In genomic region chr3:25897019-25897418, GRCh38 we compare ENCODE assay signal across 8 cellular contexts.
DNase-seq lines count a peak whose midpoint lies in the region; ATAC-seq and TF ChIP-seq lines count a peak whose summit lies in the region.

No MANE protein-coding gene starts in this region.

- no peaks in the 10 kb centered on the region for H3K9me3 Mint-ChIP-seq in endodermal cell
- H3K9me3 Mint-ChIP-seq in activated T-helper 1 cell treated with anti-CD3 and anti-CD28 coated beads, Interleukin-12 subunit alpha, Interleukin-12 subunit beta, Interleukin-2, Interleukin-4 antibody, amounts not matched to agents 30 ng/mL and 10 ng/mL and 1 ng/mL, durations not matched to agents 14 hours and 24 hours and 36 hours, result no peaks in the 10 kb centered on the region

- no peaks in the 10 kb centered on the region for H3K27me3 Mint-ChIP-seq in endodermal cell (ENCODE audit: insufficient read depth)
- no peaks in the 10 kb centered on the region for H3K27me3 Mint-ChIP-seq in activated T-helper 1 cell treated with anti-CD3 and anti-CD28 coated beads, Interleukin-12 subunit alpha, Interleukin-12 subunit beta, Interleukin-2, Interleukin-4 antibody, amounts not matched to agents 30 ng/mL and 10 ng/mL and 1 ng/mL, durations not matched to agents 14 hours and 24 hours and 36 hours (ENCODE audit: insufficient read depth)

- H3K27ac Mint-ChIP-seq in endodermal cell, result no peak overlapping the region
- H3K27ac Mint-ChIP-seq in activated T-helper 1 cell treated with anti-CD3 and anti-CD28 coated beads, Interleukin-12 subunit alpha, Interleukin-12 subunit beta, Interleukin-2, Interleukin-4 antibody, amounts not matched to agents 30 ng/mL and 10 ng/mL and 1 ng/mL, durations not matched to agents 14 hours and 24 hours and 36 hours, result no peak overlapping the region

- TF ChIP-seq CTCF in LNCaP clone FGC (IDR thresholded peaks at IDR 0.05; ENCODE audit: control insufficient read depth, extremely low read depth, insufficient read depth), result peak; percentile 83
- peak; percentile 92 for TF ChIP-seq CTCF in endodermal cell (conservative IDR thresholded peaks at IDR 0.05)
- TF ChIP-seq CTCF in body of pancreas (IDR thresholded peaks at IDR 0.05), result no peak

- H3K27me3 ChIP-seq in endodermal cell (ENCODE audit: control insufficient read depth, insufficient read depth, low read length, poor library complexity, severe bottlenecking) (no peaks in the 10 kb centered on the region), body of pancreas (no peaks in the 10 kb centered on the region)

- H3K4me3 ChIP-seq in LNCaP clone FGC (ENCODE audit: low read depth, low read length) (no peak overlapping the region), endodermal cell (ENCODE audit: low read length) (no peak overlapping the region), body of pancreas (no peak overlapping the region)

- no peaks in the 10 kb centered on the region for H3K36me3 Mint-ChIP-seq in endodermal cell (ENCODE audit: low read depth)
- H3K36me3 Mint-ChIP-seq in activated T-helper 1 cell treated with anti-CD3 and anti-CD28 coated beads, Interleukin-12 subunit alpha, Interleukin-12 subunit beta, Interleukin-2, Interleukin-4 antibody, amounts not matched to agents 30 ng/mL and 10 ng/mL and 1 ng/mL, durations not matched to agents 14 hours and 24 hours and 36 hours (ENCODE audit: low read depth), result no peaks in the 10 kb centered on the region

- H3K27ac ChIP-seq in endodermal cell (ENCODE audit: low read depth, low read length), result no peak overlapping the region
- no peak overlapping the region for H3K27ac ChIP-seq in body of pancreas

- H3K4me1 Mint-ChIP-seq in endodermal cell, result peaks cover 14% of the 10 kb centered on the region
- H3K4me1 Mint-ChIP-seq in activated T-helper 1 cell treated with anti-CD3 and anti-CD28 coated beads, Interleukin-12 subunit alpha, Interleukin-12 subunit beta, Interleukin-2, Interleukin-4 antibody, amounts not matched to agents 30 ng/mL and 10 ng/mL and 1 ng/mL, durations not matched to agents 14 hours and 24 hours and 36 hours (ENCODE audit: low read depth), result peaks cover 4% of the 10 kb centered on the region

- H3K9ac ChIP-seq in endodermal cell (ENCODE audit: extremely low read depth, low read length, poor library complexity, severe bottlenecking), result no peak overlapping the region

- ATAC-seq in GM21360 (IDR thresholded peaks at IDR 0.05; ENCODE audit: unreplicated experiment) (peak; percentile 90), body of pancreas (no peak)

- no peak overlapping the region for H3K4me3 Mint-ChIP-seq in endodermal cell
- H3K4me3 Mint-ChIP-seq in activated T-helper 1 cell treated with anti-CD3 and anti-CD28 coated beads, Interleukin-12 subunit alpha, Interleukin-12 subunit beta, Interleukin-2, Interleukin-4 antibody, amounts not matched to agents 30 ng/mL and 10 ng/mL and 1 ng/mL, durations not matched to agents 14 hours and 24 hours and 36 hours, result no peak overlapping the region

- 60 to 76% methylated on average over 5 to 6 of the region's 6 CpGs for WGBS in endodermal cell (ENCODE audit: insufficient coverage in 1 of 2, insufficient read length in 1 of 2), 2 experiments
- 63 to 72% methylated on average over 6 of the region's 6 CpGs for WGBS in body of pancreas, 2 donors

- intact Hi-C loops in body of pancreas (cut with DNase I), result no loop called here
- intact Hi-C loops in activated T-helper 1 cell treated with anti-CD3 and anti-CD28 coated beads, Interleukin-12 subunit alpha, Interleukin-12 subunit beta, Interleukin-2, Interleukin-4 antibody, amounts not matched to agents 30 ng/mL and 10 ng/mL and 1 ng/mL, durations not matched to agents 14 hours and 24 hours and 36 hours (cut with micrococcal nuclease), result no loop called here

- H3K9me3 ChIP-seq in endodermal cell (ENCODE audit: control insufficient read depth, low read length), result no peaks in the 10 kb centered on the region
- H3K9me3 ChIP-seq in body of pancreas, result no peaks in the 10 kb centered on the region

- H3K36me3 ChIP-seq in endodermal cell (ENCODE audit: control insufficient read depth, insufficient read depth, low read length) (no peaks in the 10 kb centered on the region), body of pancreas (replicated peaks in 1 of 2; ENCODE audit: insufficient read depth in 1 of 2, low read depth in 2 of 2) (no peaks in the 10 kb centered on the region)

- DNase-seq in EL, result peak; percentile 42
- DNase-seq in LNCaP clone FGC (ENCODE audit: low read depth), result peak; percentile 25
- DNase-seq in endodermal cell, result peak; percentile 86
- no peak for DNase-seq in body of pancreas
- DNase-seq in activated T-helper 1 cell treated with anti-CD3 and anti-CD28 coated beads, Interleukin-12 subunit alpha, Interleukin-12 subunit beta, Interleukin-2, Interleukin-4 antibody, amounts not matched to agents 30 ng/mL and 10 ng/mL and 1 ng/mL, durations not matched to agents 14 hours and 24 hours and 36 hours (ENCODE audit: low spot score), result no peak
- no peak for DNase-seq in effector CD4-positive, alpha-beta T cell
- DNase-seq in DMS153 treated with DMSO at 0.1 percent for 48 hours (lab: John Stamatoyannopoulos, UW; ENCODE audit: unreplicated experiment), result no peak

- H3K4me1 ChIP-seq in endodermal cell (ENCODE audit: control insufficient read depth, insufficient read depth, low read length) (no peaks in the 10 kb centered on the region), body of pancreas (no peaks in the 10 kb centered on the region)

- no peak for TF ChIP-seq POLR2A in body of pancreas (IDR thresholded peaks at IDR 0.05)

Comparison
In these comparisons a context has a peak if more than half of its experiments do, and no peak if none do; other contexts are left out.
1. DNase-seq: peak in EL (single experiment), LNCaP clone FGC (single experiment) and endodermal cell (single experiment); none in body of pancreas (0 of 4), activated T-helper 1 cell treated with anti-CD3 and anti-CD28 coated beads, Interleukin-12 subunit alpha, Interleukin-12 subunit beta, Interleukin-2, Interleukin-4 antibody, amounts not matched to agents 30 ng/mL and 10 ng/mL and 1 ng/mL, durations not matched to agents 14 hours and 24 hours and 36 hours (single experiment), effector CD4-positive, alpha-beta T cell (single experiment) and DMS153 treated with DMSO at 0.1 percent for 48 hours (single experiment).
2. CTCF ChIP-seq: peak in LNCaP clone FGC (single experiment) and endodermal cell (single experiment); none in body of pancreas (0 of 7).